9 cellular contexts compared by ENCODE assay signal in the genomic region with DNA sequence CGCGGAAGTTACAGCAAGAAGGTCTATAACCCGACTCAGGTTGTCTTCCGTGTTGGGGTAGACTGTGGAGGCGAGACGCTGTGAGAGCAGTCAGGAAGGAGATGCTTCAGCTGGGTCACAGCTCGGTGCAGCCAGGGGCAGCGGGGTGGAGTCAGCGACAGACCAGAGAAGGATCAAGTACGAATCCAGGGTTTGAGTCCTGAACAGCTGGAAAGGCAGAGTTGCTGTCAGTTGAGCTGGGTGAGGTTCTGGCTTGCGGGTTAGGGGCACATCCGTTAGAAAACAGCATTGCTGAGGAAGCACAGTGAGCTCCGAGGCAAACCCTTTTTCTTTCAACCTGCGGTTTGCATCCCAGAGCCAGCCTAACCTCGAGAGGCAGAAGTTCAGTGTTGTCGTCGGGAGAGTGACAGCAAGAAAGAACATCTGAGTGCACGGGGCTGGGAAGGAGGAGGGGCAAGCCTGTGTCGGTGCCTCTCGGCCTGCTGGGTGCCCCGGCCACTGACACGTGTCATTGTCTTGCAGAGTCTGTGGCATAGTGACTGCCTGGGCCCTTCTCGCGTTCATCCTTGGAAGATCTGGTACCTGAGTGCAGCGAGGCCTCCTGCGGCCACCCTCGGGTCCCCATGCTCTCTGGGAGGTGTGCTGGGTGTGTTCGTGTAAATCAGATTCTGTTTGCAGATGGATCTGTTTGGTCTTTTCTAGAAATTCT. TPM values are rescaled to one million over a fixed set of nuclear protein-coding genes. Genes with fewer than 3 reads are reported as not detected.
DNase-seq lines count a peak whose midpoint lies in the region; ATAC-seq and TF ChIP-seq lines count a peak whose summit lies in the region.
"Had no signal": no experiment of that assay in that cellular context is flagged by ENCODE, and none has a peak within 500 bp of the region (broad histone marks: within the 10 kb centered on the region; RNA-seq: fewer than 3 reads in every experiment).

No MANE protein-coding gene starts in this region.

- peak overlapping the region; percentile 39 for H2AFZ ChIP-seq in neuron (ENCODE audit: low read depth, low read length)

- in situ Hi-C loops in KBM-7 (cut with MboI; ENCODE audit: low pct_unique_long_range_greater_than_20kb, low sequenced_read_pairs): no loop called here

- H3K27me3 ChIP-seq in neuron (ENCODE audit: insufficient read depth, low read length): peaks cover 6% of the 10 kb centered on the region
- no peaks in the 10 kb centered on the region for H3K27me3 ChIP-seq in vagina

- DNase-seq in GM10248 (ENCODE audit: extremely low spot score) (peak; percentile 48), KBM-7 (peak; percentile 94), vagina (ENCODE audit: extremely low spot score in 2 of 2) (no peak), NCI-H1930 (lab: John Stamatoyannopoulos, UW) (no peak)
- peak; percentile 47 for DNase-seq in activated T-cell treated with anti-CD3 and anti-CD28 coated beads, Interleukin-2, amount 50 U/mL, for 24 hours

- H3K9me3 Mint-ChIP-seq in activated T-cell treated with anti-CD3 and anti-CD28 coated beads, Interleukin-2, amount 50 U/mL, for 24 hours: no peaks in the 10 kb centered on the region

- no peaks in the 10 kb centered on the region for H3K27me3 Mint-ChIP-seq in activated T-cell treated with anti-CD3 and anti-CD28 coated beads, Interleukin-2, amount 50 U/mL, for 24 hours

- POLR2A ChIA-PET in GM10248 (lab: Yijun Ruan, JAX): no interaction called here

- H3K36me3 Mint-ChIP-seq in activated T-cell treated with anti-CD3 and anti-CD28 coated beads, Interleukin-2, amount 50 U/mL, for 24 hours (ENCODE audit: low read depth): peaks cover 11% of the 10 kb centered on the region

- intact Hi-C loops in vagina (cut with DNase I): no loop called here

- H3K4me3 ChIP-seq in neuron (ENCODE audit: low read length) (peak overlapping the region; percentile 14), vagina (no peak overlapping the region)

- H3K4me3 Mint-ChIP-seq in activated T-cell treated with anti-CD3 and anti-CD28 coated beads, Interleukin-2, amount 50 U/mL, for 24 hours: peak overlapping the region; percentile 15

- H3K9me3 ChIP-seq in neuron (ENCODE audit: low read length) (no peaks in the 10 kb centered on the region), vagina (no peaks in the 10 kb centered on the region)

- ATAC-seq in HG03045 (IDR thresholded peaks at IDR 0.05; ENCODE audit: unreplicated experiment) (no peak), GM21390 (IDR thresholded peaks at IDR 0.05; ENCODE audit: unreplicated experiment) (no peak)

- H3K4me1 ChIP-seq in neuron (ENCODE audit: insufficient read depth, low read length) (peaks cover 9% of the 10 kb centered on the region), vagina (no peaks in the 10 kb centered on the region)

- TF ChIP-seq CTCF in GM10248 (IDR thresholded peaks at IDR 0.05; ENCODE audit: control extremely low read depth, extremely low read depth, low read depth, missing control alignments) (no peak), vagina (IDR thresholded peaks at IDR 0.05) (no peak)

- H3K4me1 Mint-ChIP-seq in activated T-cell treated with anti-CD3 and anti-CD28 coated beads, Interleukin-2, amount 50 U/mL, for 24 hours (ENCODE audit: low read depth): peaks cover 15% of the 10 kb centered on the region

- TF ChIP-seq POLR2A in vagina (IDR thresholded peaks at IDR 0.05): no peak

- no peak overlapping the region for H3K27ac ChIP-seq in vagina

- H3K36me3 ChIP-seq in neuron (ENCODE audit: insufficient read depth, low read length): no peaks in the 10 kb centered on the region
- no peaks in the 10 kb centered on the region for H3K36me3 ChIP-seq in vagina

- CTCF ChIA-PET in GM10248 (lab: Yijun Ruan, JAX): interaction anchor here (0.8 to 1.2 kb wide), 2 partner anchors 42 to 66 kb away, joined by 3 read pairs; no protein-coding TSS in a partner anchor

- peak overlapping the region; percentile 76 for H3K27ac Mint-ChIP-seq in activated T-cell treated with anti-CD3 and anti-CD28 coated beads, Interleukin-2, amount 50 U/mL, for 24 hours

RNA-seq across cellular contexts. Expression of a gene that starts 20.0 kb away (rescaled TPM):
- total RNA-seq in vagina: not detected
- total RNA-seq: NCI-H460 had no signal

RNA-seq across cellular contexts. Expression of a gene that starts 29.8 kb away (rescaled TPM):
- total RNA-seq in vagina: 58.7 TPM

RNA-seq across cellular contexts. Expression of a gene that starts 30.7 kb away (rescaled TPM):
- 80.8 TPM for total RNA-seq in vagina

RNA-seq across cellular contexts. Expression of a gene that starts 58.2 kb away (rescaled TPM):
- total RNA-seq in vagina: 11.3 TPM

Comparison
In these comparisons a context has a peak if more than half of its experiments do, and no peak if none do; other contexts are left out.
1. DNase-seq: peak in GM10248 (single experiment), KBM-7 (single experiment) and activated T-cell treated with anti-CD3 and anti-CD28 coated beads, Interleukin-2, amount 50 U/mL, for 24 hours (single experiment); none in vagina (0 of 2) and NCI-H1930 (0 of 2).